In genomic region chr6:144696610-144697376, GRCh38 we compare ENCODE assay signal across 26 cellular contexts.
A peak's percentile ranks its signal among the peaks of the same experiment; 100 is the strongest.
DNase-seq lines count a peak whose midpoint lies in the region; ATAC-seq, FAIRE-seq and TF ChIP-seq lines count a peak whose summit lies in the region.
"Had no signal": no experiment of that assay in that cellular context is flagged by ENCODE, and none has a peak within 500 bp of the region (broad histone marks: within the 10 kb centered on the region; RNA-seq: fewer than 3 reads in every experiment).

No MANE protein-coding gene starts in this region.

- peak; percentile 84 for ATAC-seq in mucosa of descending colon
- ATAC-seq in GM19455 (IDR thresholded peaks at IDR 0.05; ENCODE audit: unreplicated experiment), result no peak
- ATAC-seq in Right ventricle myocardium inferior, result no peak
- ATAC-seq: gastrocnemius medialis had no signal

- no peaks in the 10 kb centered on the region for H3K27me3 ChIP-seq in OCI-LY1 (ENCODE audit: insufficient read depth, low read length)
- H3K27me3 ChIP-seq in CD4-positive, alpha-beta memory T cell (ENCODE audit: insufficient read depth, low read length), result no peaks in the 10 kb centered on the region
- H3K27me3 ChIP-seq: gastrocnemius medialis, stomach had no signal

- CTCF ChIA-PET in CD4-positive, alpha-beta memory T cell (lab: Charles Lee; ENCODE audit: partially characterized antibody), result no interaction called here

- H3K36me3 ChIP-seq in OCI-LY1 (ENCODE audit: insufficient read depth, low read length) (no peaks in the 10 kb centered on the region), mucosa of descending colon (ENCODE audit: low read depth) (no peaks in the 10 kb centered on the region)
- no peaks in the 10 kb centered on the region for H3K36me3 ChIP-seq in CD4-positive, alpha-beta memory T cell (ENCODE audit: insufficient read depth, low read length)

- H3K4me1 Mint-ChIP-seq in CD4-positive, alpha-beta memory T cell, result peaks cover 22 to 31% (median 28%) of the 10 kb centered on the region in 4 donors
- H3K4me1 Mint-ChIP-seq: activated CD4-positive, alpha-beta memory T cell treated with anti-CD3 and anti-CD28 coated beads, Interleukin-2, amount 10 ng/mL, durations not matched to agents 7 days and 5 days had no signal

- H3K4me2 ChIP-seq in OCI-LY1 (ENCODE audit: low read length), result peak overlapping the region; percentile 24; the same call in 1 of the 2 replicates

- H3K9me3 ChIP-seq in OCI-LY1 (ENCODE audit: low read length) (no peaks in the 10 kb centered on the region), mucosa of descending colon (no peaks in the 10 kb centered on the region)
- H3K9me3 ChIP-seq in CD4-positive, alpha-beta memory T cell (ENCODE audit: control insufficient read depth in 1 of 2, low read length in 2 of 2), result no peaks in the 10 kb centered on the region
- H3K9me3 ChIP-seq: gastrocnemius medialis, HAP-1 had no signal

- FAIRE-seq in RCC 7860 (lab: Jason Lieb, UNC), result no peak
- FAIRE-seq: bronchial epithelial cell, GM18507, keratinocyte had no signal

- H4K20me1 ChIP-seq in OCI-LY1 (ENCODE audit: insufficient read depth, low read length), result no peaks in the 10 kb centered on the region

- no peak overlapping the region for H3K27ac Mint-ChIP-seq in CD4-positive, alpha-beta memory T cell
- H3K27ac Mint-ChIP-seq: activated CD4-positive, alpha-beta memory T cell treated with anti-CD3 and anti-CD28 coated beads, Interleukin-2, amount 10 ng/mL, durations not matched to agents 7 days and 5 days; type B pancreatic cell had no signal

- no peak overlapping the region for H3K4me3 Mint-ChIP-seq in CD4-positive, alpha-beta memory T cell
- H3K4me3 Mint-ChIP-seq: activated CD4-positive, alpha-beta memory T cell treated with anti-CD3 and anti-CD28 coated beads, Interleukin-2, amount 10 ng/mL, durations not matched to agents 7 days and 5 days; type B pancreatic cell had no signal

- H3K4me3 ChIP-seq in AG10803 (ENCODE audit: low read length) (no peak overlapping the region), OCI-LY1 (ENCODE audit: low read depth, low read length, poor library complexity, severe bottlenecking) (no peak overlapping the region), mucosa of descending colon (no peak overlapping the region)
- no peak overlapping the region for H3K4me3 ChIP-seq in CD4-positive, alpha-beta memory T cell (ENCODE audit: low read length in 2 of 2)
- H3K4me3 ChIP-seq: gastrocnemius medialis, HAP-1, stomach had no signal

- POLR2A ChIA-PET in CD4-positive, alpha-beta memory T cell (lab: Charles Lee; ENCODE audit: partially characterized antibody), result no interaction called here

- H3K4me1 ChIP-seq in OCI-LY1 (ENCODE audit: insufficient read depth, low read length, severe bottlenecking) (peaks cover 17% of the 10 kb centered on the region), mucosa of descending colon (ENCODE audit: low read depth) (peaks cover 4% of the 10 kb centered on the region)
- peaks cover 14% of the 10 kb centered on the region for H3K4me1 ChIP-seq in CD4-positive, alpha-beta memory T cell (ENCODE audit: insufficient read depth, low read length)
- H3K4me1 ChIP-seq: gastrocnemius medialis had no signal

- H3K79me2 ChIP-seq in OCI-LY1 (ENCODE audit: insufficient read depth, low read length), result 0 out of 2 replicates have a peak, but pooled peaks cover 4% of the 10 kb centered on the region

- intact Hi-C loops in mucosa of descending colon (cut with DNase I, micrococcal nuclease), result no loop called here
- intact Hi-C loops in CD4-positive, alpha-beta memory T cell (cut with micrococcal nuclease), result no loop called here
- intact Hi-C loops in Right ventricle myocardium inferior (cut with DNase I), result no loop called here

- no peak for TF ChIP-seq CTCF in AG10803 (conservative IDR thresholded peaks at IDR 0.05; ENCODE audit: low read length)
- no peak for TF ChIP-seq CTCF in OCI-LY1 (IDR thresholded peaks at IDR 0.05; ENCODE audit: low read length)
- no peak for TF ChIP-seq CTCF in mucosa of descending colon (IDR thresholded peaks at IDR 0.05)

- no peaks in the 10 kb centered on the region for H3F3A ChIP-seq in OCI-LY1 (ENCODE audit: insufficient read depth, low read length)

- H3K9me3 Mint-ChIP-seq in CD4-positive, alpha-beta memory T cell, result peaks cover 0 to 7% (median 4%) of the 10 kb centered on the region in 8 donors

- H2AFZ ChIP-seq in OCI-LY1 (ENCODE audit: low read length), result no peak overlapping the region

- no peak overlapping the region for H3K9ac ChIP-seq in OCI-LY1 (ENCODE audit: low read length)

- no peaks in the 10 kb centered on the region for H3K27me3 Mint-ChIP-seq in CD4-positive, alpha-beta memory T cell
- H3K27me3 Mint-ChIP-seq: activated CD4-positive, alpha-beta memory T cell treated with anti-CD3 and anti-CD28 coated beads, Interleukin-2, amount 10 ng/mL, durations not matched to agents 7 days and 5 days; type B pancreatic cell had no signal

- H3K36me3 Mint-ChIP-seq in CD4-positive, alpha-beta memory T cell, result peaks cover 22 to 28% of the 10 kb centered on the region in 2 donors

- no peak overlapping the region for H3K27ac ChIP-seq in OCI-LY1 (ENCODE audit: low read depth, low read length, poor library complexity, severe bottlenecking)
- H3K27ac ChIP-seq in CD4-positive, alpha-beta memory T cell (ENCODE audit: low read depth, low read length), result no peak overlapping the region
- H3K27ac ChIP-seq: gastrocnemius medialis, stomach had no signal

- no peaks in the 10 kb centered on the region for H3K9me2 ChIP-seq in OCI-LY1 (ENCODE audit: low read depth, low read length)

- DNase-seq in AG10803 (ENCODE audit: low read depth) (peak; percentile 30), fibroblast of peridontal ligament (ENCODE audit: extremely low read depth) (peak; percentile 53), mucosa of descending colon (peak in 1 of 3 donors; percentile 15), Right ventricle myocardium inferior (ENCODE audit: missing footprints) (no peak), RCC 7860 (ENCODE audit: low spot score) (no peak)
- DNase-seq in CD4-positive, alpha-beta memory T cell, result no peak
- DNase-seq: activated CD4-positive, alpha-beta memory T cell treated with anti-CD3 and anti-CD28 coated beads, Interleukin-2, amount 10 ng/mL, durations not matched to agents 7 days and 5 days; activated CD4-positive, CD25-positive, alpha-beta regulatory T cell; activated gamma-delta T cell treated with Interleukin-2 at 50 U/mL for 16 hours; amniotic stem cell; C1 segment of cervical spinal cord; gastrocnemius medialis; hypothalamus; mammary epithelial cell; NCI-H2171; NCI-H524 treated with DMSO at 0.1 percent for 48 hours; occipital lobe; stimulated activated CD4-positive, alpha-beta T cell treated with anti-CD3 and anti-CD28 coated beads, Interleukin-15, amount 100 ng/mL, for 24 hours; stomach had no signal

Comparison
In these comparisons a context has a peak if more than half of its experiments do, and no peak if none do; other contexts are left out.
1. DNase-seq: peak in AG10803 (single experiment) and fibroblast of peridontal ligament (single experiment); none in CD4-positive, alpha-beta memory T cell (0 of 5), Right ventricle myocardium inferior (single experiment) and RCC 7860 (single experiment).